Comparison of ENCODE assay signal across 7 cellular contexts in the genomic region with DNA sequence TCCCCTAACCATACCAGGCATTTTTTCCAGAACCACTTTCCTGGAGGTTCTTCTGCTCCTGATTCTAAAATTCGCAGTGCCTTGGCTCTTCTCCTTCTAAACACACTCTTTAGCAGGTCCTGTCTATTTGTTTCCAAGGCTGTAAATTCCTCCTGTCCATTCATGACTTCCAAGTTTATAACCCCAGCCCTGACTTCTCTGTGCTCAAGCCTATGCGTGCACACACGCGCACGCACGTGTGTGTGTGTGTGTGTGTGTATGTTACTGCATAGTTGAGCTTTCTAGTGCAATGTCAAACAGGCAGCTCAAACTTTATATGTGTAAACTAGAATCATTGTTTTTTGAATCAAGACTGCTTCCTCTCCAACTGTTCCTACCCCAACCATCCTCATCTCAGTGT.
"Had no signal": no experiment of that assay in that cellular context is flagged by ENCODE, and none has a peak within 500 bp of the region (broad histone marks: within the 10 kb centered on the region; RNA-seq: fewer than 3 reads in every experiment).

No MANE protein-coding gene starts in this region.

- ATAC-seq: HepG2 had no signal

- DNase-seq: GM23248, GOT3, H9, HCEC 1CT, KBM-7 had no signal

- H3K27ac ChIP-seq: GM23248 had no signal

- FAIRE-seq: H54, HepG2 had no signal

- H2AFZ ChIP-seq: GM23248 had no signal

- H3K9ac ChIP-seq: GM23248 had no signal

- H3K4me3 ChIP-seq: GM23248 had no signal
